ENCODE assay signal across 9 cellular contexts in the genomic region with DNA sequence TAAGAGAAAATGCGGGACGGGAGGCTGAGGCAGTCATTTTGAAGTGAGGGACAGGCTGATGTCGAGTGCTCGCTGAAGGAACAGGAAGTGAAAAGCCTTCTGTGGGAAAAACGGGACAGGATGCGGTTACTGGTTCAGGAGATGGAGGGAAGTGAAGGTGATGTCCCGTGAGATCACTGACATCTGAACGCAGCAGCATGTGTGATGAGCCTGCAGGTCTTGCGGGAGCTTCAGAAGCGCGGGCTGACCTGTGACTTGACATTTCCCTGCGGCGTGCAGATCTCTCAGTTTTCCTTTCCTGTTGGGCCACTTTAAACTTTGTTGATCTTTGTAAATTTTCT.
DNase-seq lines count a peak whose midpoint lies in the region; ATAC-seq lines count a peak whose summit lies in the region.
"Had no signal": no experiment of that assay in that cellular context is flagged by ENCODE, and none has a peak within 500 bp of the region (broad histone marks: within the 10 kb centered on the region; RNA-seq: fewer than 3 reads in every experiment).

No MANE protein-coding gene starts in this region.

- H3K36me3 Mint-ChIP-seq in activated naive CD8-positive, alpha-beta T cell treated with anti-CD3 and anti-CD28 coated beads, Interleukin-2, amount 50 U/mL, for 24 hours (ENCODE audit: low read depth): peaks cover 32% of the 10 kb centered on the region
- H3K36me3 Mint-ChIP-seq in stimulated activated naive CD8-positive, alpha-beta T cell treated with anti-CD3 and anti-CD28 coated beads, Interleukin-15, Interleukin-2, amounts not matched to agents 100 ng/mL and 50 ng/mL, for 24 hours (ENCODE audit: low read depth): peaks cover 57% of the 10 kb centered on the region

- peaks cover 32% of the 10 kb centered on the region for H3K4me1 Mint-ChIP-seq in activated naive CD8-positive, alpha-beta T cell treated with anti-CD3 and anti-CD28 coated beads, Interleukin-2, amount 50 U/mL, for 24 hours
- peaks cover 36% of the 10 kb centered on the region for H3K4me1 Mint-ChIP-seq in stimulated activated naive CD8-positive, alpha-beta T cell treated with anti-CD3 and anti-CD28 coated beads, Interleukin-15, Interleukin-2, amounts not matched to agents 100 ng/mL and 50 ng/mL, for 24 hours (ENCODE audit: low read depth)

- peak; percentile 77 for ATAC-seq in activated naive CD8-positive, alpha-beta T cell treated with anti-CD3 and anti-CD28 coated beads, Interleukin-2, amount 50 U/mL, for 24 hours
- no peak for ATAC-seq in GM21423 (IDR thresholded peaks at IDR 0.05; ENCODE audit: unreplicated experiment)

- no peaks in the 10 kb centered on the region for H3K9me3 Mint-ChIP-seq in activated naive CD8-positive, alpha-beta T cell treated with anti-CD3 and anti-CD28 coated beads, Interleukin-2, amount 50 U/mL, for 24 hours
- H3K9me3 Mint-ChIP-seq in stimulated activated naive CD8-positive, alpha-beta T cell treated with anti-CD3 and anti-CD28 coated beads, Interleukin-15, Interleukin-2, amounts not matched to agents 100 ng/mL and 50 ng/mL, for 24 hours: no peaks in the 10 kb centered on the region

- H3K4me3 Mint-ChIP-seq in activated naive CD8-positive, alpha-beta T cell treated with anti-CD3 and anti-CD28 coated beads, Interleukin-2, amount 50 U/mL, for 24 hours: peak overlapping the region; percentile 32
- peak overlapping the region; percentile 62 for H3K4me3 Mint-ChIP-seq in stimulated activated naive CD8-positive, alpha-beta T cell treated with anti-CD3 and anti-CD28 coated beads, Interleukin-15, Interleukin-2, amounts not matched to agents 100 ng/mL and 50 ng/mL, for 24 hours

- peak overlapping the region; percentile 86 for H3K27ac Mint-ChIP-seq in activated naive CD8-positive, alpha-beta T cell treated with anti-CD3 and anti-CD28 coated beads, Interleukin-2, amount 50 U/mL, for 24 hours
- H3K27ac Mint-ChIP-seq in stimulated activated naive CD8-positive, alpha-beta T cell treated with anti-CD3 and anti-CD28 coated beads, Interleukin-15, Interleukin-2, amounts not matched to agents 100 ng/mL and 50 ng/mL, for 24 hours: peak overlapping the region; percentile 81

- peak; percentile 12 for DNase-seq in activated naive CD4-positive, alpha-beta T cell treated with Interleukin-2 at 50 U/mL for 16 hours
- DNase-seq in activated naive CD4-positive, alpha-beta T cell (lab: John Stamatoyannopoulos, UW): no peak
- DNase-seq in NOMO-1 treated with DMSO at 0.1 percent for 48 hours (lab: John Stamatoyannopoulos, UW; ENCODE audit: unreplicated experiment) (peak; percentile 44), glomerular visceral epithelial cell (ENCODE audit: extremely low spot score) (no peak), posterior vena cava (ENCODE audit: low spot score) (no peak)
- peak; percentile 47 for DNase-seq in activated naive CD8-positive, alpha-beta T cell treated with anti-CD3 and anti-CD28 coated beads, Interleukin-2, amount 50 U/mL, for 24 hours
- DNase-seq: pancreas had no signal

- intact Hi-C loops in posterior vena cava (cut with DNase I): no loop called here

- no peaks in the 10 kb centered on the region for H3K27me3 Mint-ChIP-seq in activated naive CD8-positive, alpha-beta T cell treated with anti-CD3 and anti-CD28 coated beads, Interleukin-2, amount 50 U/mL, for 24 hours
- no peaks in the 10 kb centered on the region for H3K27me3 Mint-ChIP-seq in stimulated activated naive CD8-positive, alpha-beta T cell treated with anti-CD3 and anti-CD28 coated beads, Interleukin-15, Interleukin-2, amounts not matched to agents 100 ng/mL and 50 ng/mL, for 24 hours

Comparison
In these comparisons a context has a peak if more than half of its experiments do, and no peak if none do; other contexts are left out.
1. DNase-seq: peak in activated naive CD4-positive, alpha-beta T cell treated with Interleukin-2 at 50 U/mL for 16 hours (single experiment), NOMO-1 treated with DMSO at 0.1 percent for 48 hours (single experiment) and activated naive CD8-positive, alpha-beta T cell treated with anti-CD3 and anti-CD28 coated beads, Interleukin-2, amount 50 U/mL, for 24 hours (single experiment); none in activated naive CD4-positive, alpha-beta T cell (0 of 4), glomerular visceral epithelial cell (single experiment) and posterior vena cava (single experiment).